Comparison of ENCODE assay signal across 21 cellular contexts in the genomic region with DNA sequence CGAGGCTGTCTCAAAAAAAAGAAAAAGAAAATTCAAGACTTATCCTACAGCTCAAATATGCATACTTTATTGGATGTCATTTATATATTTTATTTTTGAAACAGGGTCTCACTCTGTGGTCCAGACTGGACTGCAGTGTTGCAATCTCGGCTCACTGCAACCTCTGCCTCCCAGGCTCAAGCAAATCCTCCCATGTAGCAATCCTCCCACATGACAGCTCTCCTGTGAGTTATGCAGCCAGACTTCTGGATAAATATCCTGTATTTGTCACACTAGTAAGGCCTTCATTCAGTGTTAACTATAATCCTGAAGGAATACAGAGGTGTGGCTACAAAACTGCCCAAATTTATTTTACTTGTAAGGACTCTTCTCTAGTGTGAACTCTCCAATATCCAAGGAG.
"Had no signal": no experiment of that assay in that cellular context is flagged by ENCODE, and none has a peak within 500 bp of the region (broad histone marks: within the 10 kb centered on the region; RNA-seq: fewer than 3 reads in every experiment).

No MANE protein-coding gene starts in this region.

- H3K27ac ChIP-seq: left ventricle myocardium inferior, sigmoid colon, thoracic aorta had no signal

- ATAC-seq: activated T-cell treated with anti-CD3 and anti-CD28 coated beads, Interleukin-2, amount 50 U/mL, for 4 hours had no signal

- H3K27me3 Mint-ChIP-seq: activated naive CD8-positive, alpha-beta T cell treated with anti-CD3 and anti-CD28 coated beads for 36 hours; memory B cell; stimulated activated naive CD8-positive, alpha-beta T cell treated with anti-CD3 and anti-CD28 coated beads, Interleukin-15, Interleukin-2, amounts not matched to agents 100 ng/mL and 50 ng/mL, for 24 hours had no signal

- H3K4me3 ChIP-seq: left ventricle myocardium inferior, sigmoid colon, thoracic aorta had no signal

- H3K9me3 ChIP-seq: left ventricle myocardium inferior, sigmoid colon, thoracic aorta had no signal

- FAIRE-seq: urothelium cell line had no signal

- H3K27me3 ChIP-seq: sigmoid colon had no signal

- H3K4me3 Mint-ChIP-seq: activated naive CD8-positive, alpha-beta T cell treated with anti-CD3 and anti-CD28 coated beads for 36 hours; activated T-cell treated with anti-CD3 and anti-CD28 coated beads, Interleukin-2, amount 50 U/mL, for 4 hours; memory B cell; nephron progenitor cell; stimulated activated naive CD8-positive, alpha-beta T cell treated with anti-CD3 and anti-CD28 coated beads, Interleukin-15, Interleukin-2, amounts not matched to agents 100 ng/mL and 50 ng/mL, for 24 hours; T-helper 2 cell treated with Interferon-gamma antibody and Interleukin-4, amounts not matched to agents 5 μg/mL and 100 μg/mL, for 36 hours had no signal

- H3K27ac Mint-ChIP-seq: activated naive CD8-positive, alpha-beta T cell treated with anti-CD3 and anti-CD28 coated beads for 36 hours; memory B cell; stimulated activated naive CD8-positive, alpha-beta T cell treated with anti-CD3 and anti-CD28 coated beads, Interleukin-15, Interleukin-2, amounts not matched to agents 100 ng/mL and 50 ng/mL, for 24 hours; T-helper 2 cell treated with Interferon-gamma antibody and Interleukin-4, amounts not matched to agents 5 μg/mL and 100 μg/mL, for 36 hours had no signal

- H3K9me3 Mint-ChIP-seq: activated naive CD8-positive, alpha-beta T cell treated with anti-CD3 and anti-CD28 coated beads for 36 hours; activated T-cell treated with anti-CD3 and anti-CD28 coated beads, Interleukin-2, amount 50 U/mL, for 4 hours; memory B cell; nephron progenitor cell; stimulated activated naive CD8-positive, alpha-beta T cell treated with anti-CD3 and anti-CD28 coated beads, Interleukin-15, Interleukin-2, amounts not matched to agents 100 ng/mL and 50 ng/mL, for 24 hours; T-helper 2 cell treated with Interferon-gamma antibody and Interleukin-4, amounts not matched to agents 5 μg/mL and 100 μg/mL, for 36 hours had no signal

- DNase-seq: activated CD4-positive, alpha-beta T cell treated with anti-CD3 and anti-CD28 coated beads, Interleukin-2, amount 50 U/mL, for 4 hours; activated CD4-positive, CD25-positive, alpha-beta regulatory T cell treated with anti-CD3 and anti-CD28 coated beads, Interleukin-2, amount 50 U/mL, for 72 hours; activated effector memory CD4-positive, alpha-beta T cell treated with anti-CD3 and anti-CD28 coated beads, Interleukin-2, amount 50 U/mL, for 16 hours; activated naive CD8-positive, alpha-beta T cell treated with anti-CD3 and anti-CD28 coated beads for 36 hours; activated T-cell treated with anti-CD3 and anti-CD28 coated beads, Interleukin-2, amount 50 U/mL, for 4 hours; caudate nucleus; cortex of kidney; effector CD8-positive, alpha-beta T cell; foreskin melanocyte; head of caudate nucleus; islet precursor cell; left ventricle myocardium inferior; nephron progenitor cell; sigmoid colon; stimulated activated CD4-positive, alpha-beta T cell treated with anti-CD3 and anti-CD28 coated beads, Interleukin-4, amount 100 ng/mL, for 1 hour; SW 1271 had no signal
